8 cellular contexts compared by ENCODE assay signal in genomic region chr3:72274511-72275295, GRCh38.
DNase-seq lines count a peak whose midpoint lies in the region; ATAC-seq and TF ChIP-seq lines count a peak whose summit lies in the region.

No MANE protein-coding gene starts in this region.

- no peaks in the 10 kb centered on the region for H3K9me2 ChIP-seq in OCI-LY7 (ENCODE audit: insufficient read depth, low read length)

- POLR2A ChIA-PET in OCI-LY7 (lab: Charles Lee), result no interaction called here

- DNase-seq in AG09319 (ENCODE audit: extremely low read depth, low read depth) (peak; percentile 45), OCI-LY7 (ENCODE audit: low spot score) (peak; percentile 31), omental fat pad (ENCODE audit: low spot score) (no peak), GDM1 (lab: John Stamatoyannopoulos, UW) (no peak), DMS79 (lab: John Stamatoyannopoulos, UW) (no peak)
- DNase-seq in effector memory CD8-positive, alpha-beta T cell, result no peak

- intact Hi-C loops in OCI-LY7 (cut with micrococcal nuclease; ENCODE audit: unreplicated experiment), result no loop called here

- ATAC-seq in GM21381 (IDR thresholded peaks at IDR 0.05; ENCODE audit: unreplicated experiment), result peak; percentile 55
- peak; percentile 33 for ATAC-seq in effector memory CD8-positive, alpha-beta T cell (replicated peaks)
- peak; percentile 37 for ATAC-seq in omental fat pad (ENCODE audit: low FRiP score)
- ATAC-seq in HG02571 (IDR thresholded peaks at IDR 0.05; ENCODE audit: unreplicated experiment), result no peak

- H3K4me1 Mint-ChIP-seq in effector memory CD8-positive, alpha-beta T cell (ENCODE audit: low read depth in 2 of 2), result peaks cover 0 to 5% of the 10 kb centered on the region in 2 donors

- H3K79me2 ChIP-seq in OCI-LY7 (ENCODE audit: insufficient read depth, low read depth, low read length), result no peaks in the 10 kb centered on the region

- peak overlapping the region in 1 of 2 donors; percentile 34 for H3K4me3 Mint-ChIP-seq in effector memory CD8-positive, alpha-beta T cell

- no peaks in the 10 kb centered on the region for H3K36me3 ChIP-seq in OCI-LY7 (ENCODE audit: insufficient read depth, low read length)

- H3K9me3 ChIP-seq in OCI-LY7 (ENCODE audit: low read length), result no peaks in the 10 kb centered on the region

- no peaks in the 10 kb centered on the region for H3K36me3 Mint-ChIP-seq in effector memory CD8-positive, alpha-beta T cell (ENCODE audit: insufficient read depth)

- H2AFZ ChIP-seq in OCI-LY7 (ENCODE audit: low read length), result no peak overlapping the region

- TF ChIP-seq CTCF in AG09319 (IDR thresholded peaks at IDR 0.05; ENCODE audit: low read depth, low read length) (no peak), OCI-LY7 (conservative IDR thresholded peaks at IDR 0.05; ENCODE audit: low read length) (no peak), omental fat pad (IDR thresholded peaks at IDR 0.05) (no peak)

- no peak overlapping the region for H3K27ac Mint-ChIP-seq in effector memory CD8-positive, alpha-beta T cell

- no TSS peak for BruUV-seq in OCI-LY7 (replicated peaks; lab: Mats Ljungman, UMichigan)

- H3K9me3 Mint-ChIP-seq in effector memory CD8-positive, alpha-beta T cell, result no peaks in the 10 kb centered on the region

- CTCF ChIA-PET in OCI-LY7 (lab: Charles Lee; ENCODE audit: unreplicated experiment), result no interaction called here

- H3K4me1 ChIP-seq in OCI-LY7 (ENCODE audit: insufficient read depth, low read length, poor library complexity, severe bottlenecking), result peaks cover 10% of the 10 kb centered on the region

- peak overlapping the region; percentile 15; the same call in 1 of the 2 replicates for H3K4me2 ChIP-seq in OCI-LY7 (ENCODE audit: low read length)

- no peak overlapping the region for H3K4me3 ChIP-seq in OCI-LY7 (ENCODE audit: low read depth, low read length, poor library complexity, severe bottlenecking)

- peaks cover 14 to 31% of the 10 kb centered on the region in 2 donors for H3K27me3 Mint-ChIP-seq in effector memory CD8-positive, alpha-beta T cell

- no peaks in the 10 kb centered on the region for H4K20me1 ChIP-seq in OCI-LY7 (ENCODE audit: insufficient read depth, low read length)

- no peak overlapping the region for H3K27ac ChIP-seq in OCI-LY7 (ENCODE audit: low read depth, low read length, poor library complexity, severe bottlenecking)

Comparison
In these comparisons a context has a peak if more than half of its experiments do, and no peak if none do; other contexts are left out.
1. DNase-seq: peak in AG09319 (single experiment) and OCI-LY7 (single experiment); none in effector memory CD8-positive, alpha-beta T cell (0 of 3), omental fat pad (single experiment), GDM1 (single experiment) and DMS79 (single experiment).